In genomic region chr6:132814716-132815570, GRCh38 we compare ENCODE assay signal across 1 cellular context.
TF ChIP-seq lines count a peak whose summit lies in the region.

No MANE protein-coding gene starts in this region.

TF ChIP-seq in K562, 482 proteins besides CTCF, POLR2A, EP300 and RAD21 (continued from another document and continues in another):
- no peak for TF ChIP-seq UBTF (IDR thresholded peaks at IDR 0.05; ENCODE audit: borderline replicate concordance in 1 of 2, low read depth in 2 of 2, low read length in 2 of 2)
- no peak for TF ChIP-seq ZBED1 (IDR thresholded peaks at IDR 0.05)
- TF ChIP-seq TFAM (CRISPR knock-in tag; conservative IDR thresholded peaks at IDR 0.05), result no peak
- no peak for TF ChIP-seq ZNF347 (CRISPR knock-in tag; IDR thresholded peaks at IDR 0.05; ENCODE audit: low read depth)
- TF ChIP-seq TRIM24 (IDR thresholded peaks at IDR 0.05), result no peak
- no peak for TF ChIP-seq MAX (CRISPR knock-in tag; IDR thresholded peaks at IDR 0.05)
- no peak for TF ChIP-seq RBM39 (optimal IDR thresholded peaks at IDR 0.05; ENCODE audit: low read depth, low read length)
- no peak for TF ChIP-seq HINFP (tag; conservative IDR thresholded peaks at IDR 0.05; ENCODE audit: low read depth)
- TF ChIP-seq ZNF518B (CRISPR knock-in tag; IDR thresholded peaks at IDR 0.05), result no peak
- TF ChIP-seq AFF4 (CRISPR knock-in tag; IDR thresholded peaks at IDR 0.05), result peak; percentile 85; the same call in 1 of the 2 replicates
- peak; percentile 18 for TF ChIP-seq PCBP1 (IDR thresholded peaks at IDR 0.05; ENCODE audit: low read depth, low read length, poor library complexity, severe bottlenecking)
- 0 out of 4 replicates have a peak, but pooled peaks of 1 of the 2 experiments have one; percentile 58 for TF ChIP-seq HDAC1 (IDR thresholded peaks at IDR 0.05)
- no peak for TF ChIP-seq BMI1 (IDR thresholded peaks at IDR 0.05; ENCODE audit: low read length)
- no peak for TF ChIP-seq ZC3H4 (CRISPR knock-in tag; IDR thresholded peaks at IDR 0.05; ENCODE audit: borderline replicate concordance)
- no peak for TF ChIP-seq RBM34 (IDR thresholded peaks at IDR 0.05; ENCODE audit: borderline replicate concordance, insufficient read depth, low read length)
- 0 out of 2 replicates have a peak, but pooled peaks have one; percentile 11 for TF ChIP-seq ATF6 (CRISPR knock-in tag; IDR thresholded peaks at IDR 0.05)
- no peak for TF ChIP-seq PTRF (tag; IDR thresholded peaks at IDR 0.05)
- TF ChIP-seq FIP1L1 (IDR thresholded peaks at IDR 0.05; ENCODE audit: low read depth, low read length, poor library complexity, severe bottlenecking), result no peak
- TF ChIP-seq REST (CRISPR knock-in tag; IDR thresholded peaks at IDR 0.05; ENCODE audit: low read depth), result no peak
- no peak for TF ChIP-seq ZNF41 (CRISPR knock-in tag; conservative IDR thresholded peaks at IDR 0.05)
- TF ChIP-seq THAP7 (CRISPR knock-in tag; IDR thresholded peaks at IDR 0.05), result no peak
- no peak for TF ChIP-seq ZNF586 (CRISPR knock-in tag; conservative IDR thresholded peaks at IDR 0.05)
- TF ChIP-seq ZNF318 (IDR thresholded peaks at IDR 0.05; ENCODE audit: borderline replicate concordance in 1 of 2, low read depth in 1 of 2), result no peak
- no peak for TF ChIP-seq ARID2 (IDR thresholded peaks at IDR 0.05)
- no peak for TF ChIP-seq PURB (CRISPR knock-in tag; IDR thresholded peaks at IDR 0.05; ENCODE audit: low read depth)
